In genomic region chr17:51050291-51051033, GRCh38 we compare ENCODE assay signal across 10 cellular contexts.
A peak's percentile ranks its signal among the peaks of the same experiment; 100 is the strongest.
DNase-seq lines count a peak whose midpoint lies in the region; ATAC-seq and TF ChIP-seq lines count a peak whose summit lies in the region.
"Had no signal": no experiment of that assay in that cellular context is flagged by ENCODE, and none has a peak within 500 bp of the region (broad histone marks: within the 10 kb centered on the region; RNA-seq: fewer than 3 reads in every experiment).

No MANE protein-coding gene starts in this region.

- TF ChIP-seq CTCF in right lobe of liver (IDR thresholded peaks at IDR 0.05) = no peak

- intact Hi-C loops in right lobe of liver (cut with DNase I) = loop anchor here in 1 of 2 donors (10.0 kb wide), 1 partner anchor 46 kb away; no protein-coding TSS in a partner anchor

- H3K9me3 ChIP-seq in right lobe of liver = no peaks in the 10 kb centered on the region
- H3K9me3 ChIP-seq: thoracic aorta had no signal

- no peak for TF ChIP-seq POLR2A in right lobe of liver (IDR thresholded peaks at IDR 0.05)

- H3K4me3 ChIP-seq in right lobe of liver = no peak overlapping the region
- H3K4me3 ChIP-seq: thoracic aorta had no signal

- H3K4me1 ChIP-seq in right lobe of liver = peaks cover 0 to 10% (median 0%) of the 10 kb centered on the region in 4 donors

- 78% methylated on average over 2 of the region's 3 CpGs for WGBS in right lobe of liver (ENCODE audit: insufficient coverage, low coverage, low lambda C conversion rate, missing lambda C conversion rate)

- H3K36me3 ChIP-seq in right lobe of liver = no peaks in the 10 kb centered on the region
- H3K36me3 ChIP-seq: thoracic aorta had no signal

- peak; percentile 81 for ATAC-seq in GM18858 (IDR thresholded peaks at IDR 0.05; ENCODE audit: unreplicated experiment)
- ATAC-seq in GM21737 (IDR thresholded peaks at IDR 0.05; ENCODE audit: unreplicated experiment) = peak; percentile 67
- ATAC-seq in HG03520 (IDR thresholded peaks at IDR 0.05; ENCODE audit: unreplicated experiment) = peak; percentile 64
- ATAC-seq in right lobe of liver = no peak
- ATAC-seq: sciatic nerve had no signal

- H3K27me3 ChIP-seq in right lobe of liver = no peaks in the 10 kb centered on the region

- H3K27ac ChIP-seq in right lobe of liver = no peak overlapping the region
- H3K27ac ChIP-seq: thoracic aorta had no signal

- DNase-seq in foreskin melanocyte = peak; percentile 79
- no peak for DNase-seq in cerebellar cortex (ENCODE audit: low spot score)
- DNase-seq in right lobe of liver = no peak
- DNase-seq in 8988T = no peak
- no peak for DNase-seq in nucleus accumbens (lab: John Stamatoyannopoulos, UW)

Comparison
In these comparisons a context has a peak if more than half of its experiments do, and no peak if none do; other contexts are left out.
1. ATAC-seq: peak in GM18858 (single experiment), GM21737 (single experiment) and HG03520 (single experiment); none in right lobe of liver (0 of 4).